In genomic region chrX:87878926-87879325, GRCh38 we compare ENCODE assay signal across 11 cellular contexts.
"Had no signal": no experiment of that assay in that cellular context is flagged by ENCODE, and none has a peak within 500 bp of the region (broad histone marks: within the 10 kb centered on the region; RNA-seq: fewer than 3 reads in every experiment).

No MANE protein-coding gene starts in this region.

- DNase-seq: GM23248, GOT3, H7, H9, HCEC 1CT, HFFc6 had no signal

- FAIRE-seq: H1, H54 had no signal

- H3K9ac ChIP-seq: GM23248 had no signal

- H3K4me3 ChIP-seq: GM23248, GM23338, HAP-1 had no signal

- H3K4me1 ChIP-seq: HAP-1 had no signal

- H3K9me3 ChIP-seq: HAP-1 had no signal

- H3K27ac ChIP-seq: GM23248 had no signal

- H3K36me3 ChIP-seq: HAP-1 had no signal

- ATAC-seq: GM23338, HCT116 had no signal
